In the genomic region with DNA sequence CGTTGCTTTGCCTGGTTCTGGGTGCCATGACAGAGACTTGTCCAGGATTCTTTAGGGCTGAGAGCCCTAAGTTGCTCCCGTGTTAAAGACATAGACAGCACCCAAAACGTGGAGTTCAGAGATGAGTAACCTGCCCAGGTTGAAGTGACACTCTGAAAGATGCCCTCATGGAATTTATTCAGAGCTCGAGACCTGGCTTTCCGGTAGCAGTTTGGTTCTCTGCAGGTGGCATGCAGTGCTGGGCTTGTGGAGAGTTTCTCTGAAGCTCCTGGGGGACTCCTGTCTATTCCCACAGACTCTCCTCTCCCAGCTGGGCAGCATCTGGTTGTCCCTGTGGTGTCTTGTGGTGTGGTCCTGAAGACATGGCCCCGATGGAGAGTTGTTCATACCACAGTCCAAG, we compare ENCODE assay signal across 25 cellular contexts.
"Had no signal": no experiment of that assay in that cellular context is flagged by ENCODE, and none has a peak within 500 bp of the region (broad histone marks: within the 10 kb centered on the region; RNA-seq: fewer than 3 reads in every experiment).

No MANE protein-coding gene starts in this region.

- H3K4me3 ChIP-seq: adrenal gland, body of pancreas, heart left ventricle had no signal

- H3K27me3 Mint-ChIP-seq: activated CD4-positive, alpha-beta memory T cell treated with anti-CD3 and anti-CD28 coated beads for 36 hours; activated CD4-positive, alpha-beta T cell treated with anti-CD3 and anti-CD28 coated beads for 36 hours; activated naive CD4-positive, alpha-beta T cell treated with anti-CD3 and anti-CD28 coated beads, Interleukin-2, amount 50 U/mL, for 24 hours; activated naive CD8-positive, alpha-beta T cell treated with anti-CD3 and anti-CD28 coated beads for 36 hours; activated naive CD8-positive, alpha-beta T cell treated with anti-CD3 and anti-CD28 coated beads, Interleukin-2, amount 50 U/mL, for 24 hours had no signal

- H3K4me1 Mint-ChIP-seq: activated CD4-positive, alpha-beta T cell treated with anti-CD3 and anti-CD28 coated beads for 36 hours; activated CD4-positive, alpha-beta T cell treated with anti-CD3 and anti-CD28 coated beads, Interleukin-2, amount 10 ng/mL, durations not matched to agents 24 days and 14 days; activated naive CD4-positive, alpha-beta T cell treated with anti-CD3 and anti-CD28 coated beads, Interleukin-2, amount 50 U/mL, for 24 hours; activated naive CD8-positive, alpha-beta T cell treated with anti-CD3 and anti-CD28 coated beads for 36 hours; activated naive CD8-positive, alpha-beta T cell treated with anti-CD3 and anti-CD28 coated beads, Interleukin-2, amount 50 U/mL, for 24 hours; activated T-helper 17 cell treated with anti-CD3 and anti-CD28 coated beads, Interleukin-2, amount 50 U/mL, for 72 hours had no signal

- H3K27ac Mint-ChIP-seq: activated CD4-positive, alpha-beta memory T cell treated with anti-CD3 and anti-CD28 coated beads for 36 hours; activated CD4-positive, alpha-beta T cell treated with anti-CD3 and anti-CD28 coated beads for 36 hours; activated CD4-positive, alpha-beta T cell treated with anti-CD3 and anti-CD28 coated beads, Interleukin-2, amount 10 ng/mL, durations not matched to agents 24 days and 14 days; activated CD8-positive, alpha-beta T cell treated with anti-CD3 and anti-CD28 coated beads, Interleukin-2, amount 10 ng/mL, durations not matched to agents 7 days and 5 days; activated naive CD4-positive, alpha-beta T cell treated with anti-CD3 and anti-CD28 coated beads, Interleukin-2, amount 50 U/mL, for 24 hours; activated naive CD8-positive, alpha-beta T cell treated with anti-CD3 and anti-CD28 coated beads for 36 hours; activated naive CD8-positive, alpha-beta T cell treated with anti-CD3 and anti-CD28 coated beads, Interleukin-2, amount 50 U/mL, for 24 hours; activated T-helper 17 cell treated with anti-CD3 and anti-CD28 coated beads, Interleukin-2, amount 50 U/mL, for 72 hours had no signal

- H3K27ac ChIP-seq: adrenal gland, body of pancreas, heart left ventricle had no signal

- H3K36me3 ChIP-seq: adrenal gland, heart left ventricle had no signal

- H3K9me3 Mint-ChIP-seq: activated CD4-positive, alpha-beta memory T cell treated with anti-CD3 and anti-CD28 coated beads for 36 hours; activated CD4-positive, alpha-beta T cell treated with anti-CD3 and anti-CD28 coated beads, Interleukin-2, amount 10 ng/mL, durations not matched to agents 24 days and 14 days; activated naive CD4-positive, alpha-beta T cell treated with anti-CD3 and anti-CD28 coated beads, Interleukin-2, amount 50 U/mL, for 24 hours; activated naive CD8-positive, alpha-beta T cell treated with anti-CD3 and anti-CD28 coated beads for 36 hours; activated naive CD8-positive, alpha-beta T cell treated with anti-CD3 and anti-CD28 coated beads, Interleukin-2, amount 50 U/mL, for 24 hours; activated T-cell treated with anti-CD3 and anti-CD28 coated beads, Interleukin-2, amount 50 U/mL, for 4 hours; activated T-helper 17 cell treated with anti-CD3 and anti-CD28 coated beads, Interleukin-2, amount 50 U/mL, for 72 hours had no signal

- H3K4me3 Mint-ChIP-seq: activated CD4-positive, alpha-beta memory T cell treated with anti-CD3 and anti-CD28 coated beads for 36 hours; activated CD4-positive, alpha-beta T cell treated with anti-CD3 and anti-CD28 coated beads for 36 hours; activated CD4-positive, alpha-beta T cell treated with anti-CD3 and anti-CD28 coated beads, Interleukin-2, amount 10 ng/mL, durations not matched to agents 24 days and 14 days; activated CD8-positive, alpha-beta T cell treated with anti-CD3 and anti-CD28 coated beads, Interleukin-2, amount 10 ng/mL, durations not matched to agents 7 days and 5 days; activated naive CD4-positive, alpha-beta T cell treated with anti-CD3 and anti-CD28 coated beads, Interleukin-2, amount 50 U/mL, for 24 hours; activated naive CD8-positive, alpha-beta T cell treated with anti-CD3 and anti-CD28 coated beads for 36 hours; activated naive CD8-positive, alpha-beta T cell treated with anti-CD3 and anti-CD28 coated beads, Interleukin-2, amount 50 U/mL, for 24 hours; activated T-cell treated with anti-CD3 and anti-CD28 coated beads, Interleukin-2, amount 50 U/mL, for 4 hours; activated T-helper 17 cell treated with anti-CD3 and anti-CD28 coated beads, Interleukin-2, amount 50 U/mL, for 72 hours had no signal

- H3K36me3 Mint-ChIP-seq: activated CD4-positive, alpha-beta memory T cell treated with anti-CD3 and anti-CD28 coated beads for 36 hours; activated naive CD4-positive, alpha-beta T cell treated with anti-CD3 and anti-CD28 coated beads, Interleukin-2, amount 50 U/mL, for 24 hours; activated naive CD8-positive, alpha-beta T cell treated with anti-CD3 and anti-CD28 coated beads for 36 hours had no signal

- H3K9me3 ChIP-seq: adrenal gland, body of pancreas, heart left ventricle had no signal

- H3K27me3 ChIP-seq: body of pancreas, heart left ventricle had no signal

- DNase-seq: activated CD4-positive, alpha-beta memory T cell treated with anti-CD3 and anti-CD28 coated beads for 36 hours; activated CD4-positive, alpha-beta T cell treated with anti-CD3 and anti-CD28 coated beads for 36 hours; activated CD4-positive, alpha-beta T cell treated with anti-CD3 and anti-CD28 coated beads, Interleukin-2, amount 10 ng/mL, durations not matched to agents 24 days and 14 days; activated CD4-positive, CD25-positive, alpha-beta regulatory T cell; activated CD4-positive, CD25-positive, alpha-beta regulatory T cell treated with anti-CD3 and anti-CD28 coated beads, Interleukin-2, amount 50 U/mL, for 72 hours; activated CD8-positive, alpha-beta T cell treated with anti-CD3 and anti-CD28 coated beads, Interleukin-2, amount 10 ng/mL, durations not matched to agents 7 days and 5 days; activated effector memory CD4-positive, alpha-beta T cell treated with Interleukin-2 at 50 U/mL for 16 hours; activated gamma-delta T cell treated with Interleukin-2 at 50 U/mL for 16 hours; activated naive CD4-positive, alpha-beta T cell treated with Interleukin-2 at 50 U/mL for 16 hours; activated naive CD8-positive, alpha-beta T cell treated with anti-CD3 and anti-CD28 coated beads for 36 hours; activated naive CD8-positive, alpha-beta T cell treated with anti-CD3 and anti-CD28 coated beads, Interleukin-2, amount 50 U/mL, for 24 hours; activated T-cell treated with anti-CD3 and anti-CD28 coated beads, Interleukin-2, amount 50 U/mL, for 4 hours; adrenal gland; amygdala; aorta; body of pancreas; caudate nucleus; effector CD8-positive, alpha-beta T cell; foreskin fibroblast; glutamatergic neuron; heart left ventricle; T-helper 2 cell had no signal

- ATAC-seq: activated CD4-positive, alpha-beta T cell treated with anti-CD3 and anti-CD28 coated beads for 36 hours; activated CD8-positive, alpha-beta T cell treated with anti-CD3 and anti-CD28 coated beads, Interleukin-2, amount 10 ng/mL, durations not matched to agents 7 days and 5 days; activated naive CD8-positive, alpha-beta T cell treated with anti-CD3 and anti-CD28 coated beads, Interleukin-2, amount 50 U/mL, for 24 hours; activated T-cell treated with anti-CD3 and anti-CD28 coated beads, Interleukin-2, amount 50 U/mL, for 4 hours; activated T-helper 17 cell treated with anti-CD3 and anti-CD28 coated beads, Interleukin-2, amount 50 U/mL, for 72 hours; body of pancreas; esophagus mucosa; heart left ventricle had no signal
